In the genomic region with DNA sequence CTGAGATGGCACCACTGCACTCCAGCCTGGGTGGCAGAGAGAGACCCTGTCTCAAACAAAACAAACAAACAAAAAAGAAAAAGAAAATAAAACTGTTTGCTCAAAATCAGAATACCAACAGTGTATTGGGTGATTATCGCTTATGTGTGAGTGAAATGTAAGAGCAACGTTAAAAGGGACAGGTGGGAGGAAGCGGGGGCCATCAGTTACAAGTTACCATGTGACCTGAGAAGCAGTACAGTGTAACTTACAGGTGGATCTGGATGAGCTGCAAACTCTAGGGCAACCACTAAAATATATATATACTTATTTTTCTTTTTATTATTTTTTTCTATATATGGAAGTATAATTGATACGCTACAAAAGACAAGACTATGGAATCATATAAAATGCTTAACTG, we compare ENCODE assay signal across 22 cellular contexts.
DNase-seq lines count a peak whose midpoint lies in the region; ATAC-seq and TF ChIP-seq lines count a peak whose summit lies in the region.
"Had no signal": no experiment of that assay in that cellular context is flagged by ENCODE, and none has a peak within 500 bp of the region (broad histone marks: within the 10 kb centered on the region; RNA-seq: fewer than 3 reads in every experiment).

No MANE protein-coding gene starts in this region.

- no peaks in the 10 kb centered on the region for H3F3A ChIP-seq in PC-9 (ENCODE audit: insufficient read depth, low read depth)

- no peak overlapping the region for H3K4me2 ChIP-seq in osteoblast (ENCODE audit: insufficient read depth, low read length)
- no peak overlapping the region for H3K4me2 ChIP-seq in PC-9
- H3K4me2 ChIP-seq: BLaER1 had no signal

- H3K4me1 ChIP-seq in osteoblast (ENCODE audit: insufficient read depth, low read length) (no peaks in the 10 kb centered on the region), PC-9 (replicated peaks; ENCODE audit: insufficient read depth) (no peaks in the 10 kb centered on the region), thyroid gland (no peaks in the 10 kb centered on the region)

- H3K9me3 Mint-ChIP-seq in activated naive CD4-positive, alpha-beta T cell treated with anti-CD3 and anti-CD28 coated beads, Interleukin-2, amount 10 ng/mL, durations not matched to agents 7 days and 5 days, result no peaks in the 10 kb centered on the region
- H3K9me3 Mint-ChIP-seq in activated naive CD4-positive, alpha-beta T cell treated with anti-CD3 and anti-CD28 coated beads, Interleukin-2, amount 50 U/mL, for 72 hours, result no peaks in the 10 kb centered on the region
- H3K9me3 Mint-ChIP-seq: CD14-positive monocyte; CD4-positive, alpha-beta memory T cell; CD8-positive, alpha-beta memory T cell had no signal

- DNase-seq in activated naive CD4-positive, alpha-beta T cell treated with anti-CD3 and anti-CD28 coated beads, Interleukin-2, amount 10 ng/mL, durations not matched to agents 7 days and 5 days, result no peak
- no peak for DNase-seq in activated naive CD4-positive, alpha-beta T cell treated with anti-CD3 and anti-CD28 coated beads, Interleukin-2, amount 50 U/mL, for 72 hours (ENCODE audit: low spot score in 2 of 2)
- DNase-seq in osteoblast (ENCODE audit: insufficient read length, low spot score, missing footprints) (peak; percentile 42), PC-9 (no peak), thyroid gland (no peak)
- DNase-seq: 8988T; ACHN; BE2C; C1 segment of cervical spinal cord; CD4-positive, alpha-beta memory T cell; CD4-positive, CD25-positive, alpha-beta regulatory T cell; CD8-positive, alpha-beta memory T cell; COR-L47; DMS 273 treated with DMSO at 0.1 percent for 48 hours; DMS153; DMS53; DMS79; DND-41; EL; GDM1 had no signal

- WGBS in thyroid gland, 2 donors, result 80 to 85% methylated on average over 4 of the region's 4 CpGs

- H3K27me3 Mint-ChIP-seq in activated naive CD4-positive, alpha-beta T cell treated with anti-CD3 and anti-CD28 coated beads, Interleukin-2, amount 10 ng/mL, durations not matched to agents 7 days and 5 days, result no peaks in the 10 kb centered on the region
- H3K27me3 Mint-ChIP-seq: CD4-positive, alpha-beta memory T cell; CD8-positive, alpha-beta memory T cell had no signal

- no peak overlapping the region for H3K4me3 Mint-ChIP-seq in activated naive CD4-positive, alpha-beta T cell treated with anti-CD3 and anti-CD28 coated beads, Interleukin-2, amount 10 ng/mL, durations not matched to agents 7 days and 5 days
- H3K4me3 Mint-ChIP-seq: CD14-positive monocyte; CD4-positive, alpha-beta memory T cell; CD4-positive, CD25-positive, alpha-beta regulatory T cell; CD8-positive, alpha-beta memory T cell had no signal

- H3K36me3 Mint-ChIP-seq in activated naive CD4-positive, alpha-beta T cell treated with anti-CD3 and anti-CD28 coated beads, Interleukin-2, amount 10 ng/mL, durations not matched to agents 7 days and 5 days, result no peaks in the 10 kb centered on the region
- no peaks in the 10 kb centered on the region for H3K36me3 Mint-ChIP-seq in activated naive CD4-positive, alpha-beta T cell treated with anti-CD3 and anti-CD28 coated beads, Interleukin-2, amount 50 U/mL, for 72 hours
- H3K36me3 Mint-ChIP-seq: CD14-positive monocyte; CD4-positive, alpha-beta memory T cell; CD4-positive, CD25-positive, alpha-beta regulatory T cell; CD8-positive, alpha-beta memory T cell had no signal

- ATAC-seq in activated naive CD4-positive, alpha-beta T cell treated with anti-CD3 and anti-CD28 coated beads, Interleukin-2, amount 50 U/mL, for 72 hours, result no peak

- no TSS peak for BruUV-seq in PC-9 (replicated peaks; lab: Mats Ljungman, UMichigan)

- no peaks in the 10 kb centered on the region for H3K4me1 Mint-ChIP-seq in activated naive CD4-positive, alpha-beta T cell treated with anti-CD3 and anti-CD28 coated beads, Interleukin-2, amount 10 ng/mL, durations not matched to agents 7 days and 5 days

- H3K4me3 ChIP-seq in osteoblast (ENCODE audit: insufficient read depth, low read length), result no peak overlapping the region
- H3K4me3 ChIP-seq in PC-9, result no peak overlapping the region
- no peak overlapping the region for H3K4me3 ChIP-seq in thyroid gland (replicated peaks in 1 of 3)
- H3K4me3 ChIP-seq: BLaER1 had no signal

- TF ChIP-seq CTCF in osteoblast (IDR thresholded peaks at IDR 0.05; ENCODE audit: extremely low read depth, low read depth, low read length) (no peak), PC-9 (conservative IDR thresholded peaks at IDR 0.05) (no peak), thyroid gland (IDR thresholded peaks at IDR 0.05) (no peak)

- TF ChIP-seq POLR2A in thyroid gland (IDR thresholded peaks at IDR 0.05), result no peak

- H3K27ac Mint-ChIP-seq in activated naive CD4-positive, alpha-beta T cell treated with anti-CD3 and anti-CD28 coated beads, Interleukin-2, amount 10 ng/mL, durations not matched to agents 7 days and 5 days, result peak overlapping the region; percentile 22
- peak overlapping the region in 1 of 2 donors; percentile 30 for H3K27ac Mint-ChIP-seq in activated naive CD4-positive, alpha-beta T cell treated with anti-CD3 and anti-CD28 coated beads, Interleukin-2, amount 50 U/mL, for 72 hours
- H3K27ac Mint-ChIP-seq: CD14-positive monocyte; CD4-positive, CD25-positive, alpha-beta regulatory T cell had no signal

- H2AFZ ChIP-seq in osteoblast (ENCODE audit: low read length) (no peak overlapping the region), PC-9 (no peak overlapping the region)

- POLR2A ChIA-PET in PC-9 (lab: Charles Lee; ENCODE audit: unreplicated experiment), result no interaction called here

- H4K20me1 ChIP-seq in osteoblast (ENCODE audit: insufficient read depth, low read length) (no peaks in the 10 kb centered on the region), PC-9 (ENCODE audit: insufficient read depth) (no peaks in the 10 kb centered on the region)
- H4K20me1 ChIP-seq: BLaER1 had no signal

- H3K36me3 ChIP-seq in osteoblast (ENCODE audit: insufficient read depth, low read length) (no peaks in the 10 kb centered on the region), PC-9 (ENCODE audit: low read depth) (no peaks in the 10 kb centered on the region), thyroid gland (no peaks in the 10 kb centered on the region)
- H3K36me3 ChIP-seq: BE2C, BLaER1 had no signal

- H3K27me3 ChIP-seq in osteoblast (ENCODE audit: insufficient read depth, low read length), result no peaks in the 10 kb centered on the region
- no peaks in the 10 kb centered on the region for H3K27me3 ChIP-seq in PC-9 (ENCODE audit: insufficient read depth, low read depth)
- H3K27me3 ChIP-seq in thyroid gland, result no peaks in the 10 kb centered on the region
- H3K27me3 ChIP-seq: BE2C, BLaER1 had no signal

- intact Hi-C loops in PC-9 (cut with micrococcal nuclease; ENCODE audit: unreplicated experiment) (loop anchor here (5.0 kb wide), 1 partner anchor 327 kb away; no protein-coding TSS in a partner anchor), thyroid gland (cut with DNase I) (no loop called here)

- H3K9me3 ChIP-seq in osteoblast (ENCODE audit: low read depth, low read length) (no peaks in the 10 kb centered on the region), PC-9 (ENCODE audit: insufficient read depth, low read depth) (no peaks in the 10 kb centered on the region), thyroid gland (no peaks in the 10 kb centered on the region)
- H3K9me3 ChIP-seq: BE2C, BLaER1 had no signal

- H3K27ac ChIP-seq in osteoblast (ENCODE audit: low read depth, low read length) (no peak overlapping the region), PC-9 (no peak overlapping the region), thyroid gland (no peak overlapping the region)
- H3K27ac ChIP-seq: BLaER1 had no signal

- H3K9me2 ChIP-seq in PC-9 (ENCODE audit: insufficient read depth), result no peaks in the 10 kb centered on the region

- CTCF ChIA-PET in activated naive CD4-positive, alpha-beta T cell treated with anti-CD3 and anti-CD28 coated beads, Interleukin-2, amount 10 ng/mL, durations not matched to agents 7 days and 5 days (lab: Charles Lee), result no interaction called here
- CTCF ChIA-PET in PC-9 (lab: Charles Lee), result no interaction called here

- H3K79me2 ChIP-seq in osteoblast (ENCODE audit: insufficient read depth, low read length), result no peaks in the 10 kb centered on the region
- no peaks in the 10 kb centered on the region for H3K79me2 ChIP-seq in PC-9 (ENCODE audit: low read depth)
